Comparison of ENCODE assay signal across 16 cellular contexts in the genomic region with DNA sequence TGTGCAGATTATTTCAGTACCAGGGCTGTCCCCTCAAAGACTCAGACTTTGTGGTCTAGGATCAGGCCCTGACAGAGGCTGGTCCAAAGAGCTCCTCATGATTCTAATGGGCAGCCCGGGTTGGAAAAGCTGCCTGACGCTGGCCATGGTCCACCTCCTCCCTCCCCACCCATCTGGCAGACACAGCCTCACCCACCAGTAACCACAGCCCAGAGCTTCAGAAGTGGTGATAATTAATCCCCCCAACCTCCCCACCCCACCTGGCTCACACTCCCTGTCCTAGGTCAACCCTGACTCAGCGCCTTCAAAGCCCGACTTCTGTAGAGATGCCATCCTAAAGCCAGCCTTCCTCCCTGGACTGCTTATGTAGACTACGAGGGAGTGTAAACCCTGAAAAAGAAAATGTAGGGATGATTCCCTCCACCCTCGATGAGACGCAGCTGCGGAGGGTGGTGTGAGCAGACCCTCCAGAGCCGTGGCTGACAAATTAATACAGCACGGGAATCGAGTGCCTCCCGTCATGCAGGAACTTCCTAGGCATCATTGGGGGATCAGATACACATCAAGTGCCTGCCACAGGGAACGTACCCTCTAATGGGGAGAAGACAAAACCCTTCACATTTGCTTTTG. TPM values are rescaled to one million over a fixed set of nuclear protein-coding genes. Genes with fewer than 3 reads are reported as not detected.
"Had no signal": no experiment of that assay in that cellular context is flagged by ENCODE, and none has a peak within 500 bp of the region (broad histone marks: within the 10 kb centered on the region; RNA-seq: fewer than 3 reads in every experiment).

No MANE protein-coding gene starts in this region.

- DNase-seq: activated CD4-positive, alpha-beta T cell treated with anti-CD3 and anti-CD28 coated beads, Interleukin-2, amount 50 U/mL, for 48 hours; activated CD8-positive, alpha-beta memory T cell treated with anti-CD3 and anti-CD28 coated beads, Interleukin-2, amount 10 ng/mL, durations not matched to agents 7 days and 5 days; activated naive CD4-positive, alpha-beta T cell treated with anti-CD3 and anti-CD28 coated beads for 36 hours; activated naive CD8-positive, alpha-beta T cell treated with anti-CD3 and anti-CD28 coated beads, Interleukin-2, amount 50 U/mL, for 24 hours; activated T-cell treated with anti-CD3 and anti-CD28 coated beads, Interleukin-2, amount 50 U/mL, for 1 hour; lower lobe of right lung; ovary; stimulated activated CD4-positive, alpha-beta T cell treated with anti-CD3 and anti-CD28 coated beads, Interleukin-4, amount 100 ng/mL, for 24 hours; stimulated activated naive CD4-positive, alpha-beta T cell treated with Interleukin-2 at 50 U/mL for 16 hours; T-helper 9 cell; transverse colon had no signal

- H3K4me3 ChIP-seq: lower lobe of right lung, ovary, skin epidermis, transverse colon, vagina had no signal

- ATAC-seq: activated CD8-positive, alpha-beta memory T cell treated with anti-CD3 and anti-CD28 coated beads, Interleukin-2, amount 10 ng/mL, durations not matched to agents 7 days and 5 days; activated naive CD8-positive, alpha-beta T cell treated with anti-CD3 and anti-CD28 coated beads, Interleukin-2, amount 50 U/mL, for 24 hours; esophagus mucosa; lower lobe of right lung had no signal

- H3K27me3 ChIP-seq: ovary, vagina had no signal

- H3K9me3 ChIP-seq: lower lobe of right lung, ovary, transverse colon, vagina had no signal

- H3K4me1 ChIP-seq: lower lobe of right lung, transverse colon, vagina had no signal

- H3K36me3 ChIP-seq: lower lobe of right lung, ovary, transverse colon, vagina had no signal

- H3K27ac ChIP-seq: lower lobe of right lung, ovary, skin epidermis, vagina had no signal

RNA-seq across cellular contexts. Expression of a gene that starts 7.0 kb away (rescaled TPM):
- total RNA-seq: activated naive CD4-positive, alpha-beta T cell treated with anti-CD3 and anti-CD28 coated beads for 36 hours; bronchial epithelial cell; esophagus mucosa; lower lobe of right lung; renal cortical epithelial cell had no signal
